In the genomic region with DNA sequence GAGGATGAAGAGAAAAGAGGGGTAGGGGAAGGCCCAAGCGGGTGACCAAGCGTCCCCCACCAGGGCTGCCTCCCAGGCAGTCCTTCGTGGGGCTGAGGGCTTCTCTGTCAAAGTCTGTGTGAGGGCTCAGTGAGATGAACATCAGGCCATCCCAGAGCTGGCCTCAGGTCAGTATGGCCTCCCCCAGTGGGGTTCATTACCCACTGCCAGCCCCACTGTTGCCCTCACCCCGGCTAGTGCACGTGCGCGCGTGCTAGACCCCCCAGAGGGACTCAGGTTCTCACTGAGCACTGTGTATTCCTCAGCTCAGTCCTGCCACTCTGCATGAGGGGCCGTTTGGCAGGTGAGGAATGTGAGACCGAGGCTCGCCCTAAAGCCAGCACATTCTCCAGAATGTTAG, we compare ENCODE assay signal across 28 cellular contexts. TPM values are rescaled to one million over a fixed set of nuclear protein-coding genes. Genes with fewer than 3 reads are reported as not detected.
"Had no signal": no experiment of that assay in that cellular context is flagged by ENCODE, and none has a peak within 500 bp of the region (broad histone marks: within the 10 kb centered on the region; RNA-seq: fewer than 3 reads in every experiment).

No MANE protein-coding gene starts in this region.

- H3K27me3 ChIP-seq: body of pancreas, cardiac muscle cell, right lobe of liver, vagina had no signal

- H3K36me3 ChIP-seq: cardiac muscle cell, left ventricle myocardium inferior, neutrophil, right lobe of liver, transverse colon, vagina had no signal

- H3K4me3 ChIP-seq: body of pancreas, cardiac muscle cell, heart right ventricle, left ventricle myocardium inferior, right lobe of liver, transverse colon, vagina had no signal

- H3K9me3 ChIP-seq: body of pancreas, heart right ventricle, left ventricle myocardium inferior, neutrophil, right lobe of liver, transverse colon, vagina had no signal

- H3K4me1 ChIP-seq: parathyroid adenoma had no signal

- H3K27ac ChIP-seq: body of pancreas, cardiac muscle cell, heart right ventricle, left ventricle myocardium inferior, neutrophil, parathyroid adenoma, right lobe of liver, transverse colon, vagina had no signal

- DNase-seq: activated CD4-positive, alpha-beta T cell treated with anti-CD3 and anti-CD28 coated beads for 4 hours; activated CD4-positive, alpha-beta T cell treated with anti-CD3 and anti-CD28 coated beads, Interleukin-2, amount 50 U/mL, for 48 hours; activated CD4-positive, CD25-positive, alpha-beta regulatory T cell; activated CD8-positive, alpha-beta memory T cell treated with anti-CD3 and anti-CD28 coated beads, Interleukin-2, amount 50 U/mL, for 48 hours; activated naive CD4-positive, alpha-beta T cell treated with anti-CD3 and anti-CD28 coated beads, Interleukin-2, amount 50 U/mL, for 16 hours; activated T-cell treated with anti-CD3 and anti-CD28 coated beads, Interleukin-2, amount 50 U/mL, for 4 hours; anterior cingulate cortex; body of pancreas; effector CD4-positive, alpha-beta T cell; heart right ventricle; immature natural killer cell; left ventricle myocardium inferior; right lobe of liver; small intestine; stimulated activated CD4-positive, alpha-beta T cell treated with anti-CD3 and anti-CD28 coated beads, Interleukin-15, amount 100 ng/mL, for 24 hours; stimulated activated CD8-positive, alpha-beta memory T cell treated with anti-CD3 and anti-CD28 coated beads, Interleukin-4, amount 100 ng/mL, for 48 hours; stimulated activated naive B cell treated with anti-CD40 and anti-IgM and Interleukin-4, amounts not matched to agents 10 μg/mL and 1 μg/mL and 100 μg/mL, for 72 hours; T-helper 17 cell; transverse colon had no signal

- H3K9ac ChIP-seq: parathyroid adenoma had no signal

- ATAC-seq: activated T-cell treated with anti-CD3 and anti-CD28 coated beads, Interleukin-2, amount 50 U/mL, for 4 hours; body of pancreas; heart right ventricle; natural killer cell treated with Interleukin-12 subunit alpha and Interleukin-12 subunit beta and Interleukin-15 and Interleukin-18, amount 100 ng/mL, for 72 hours; right lobe of liver; stimulated activated naive B cell treated with anti-CD40 and anti-IgM and Interleukin-4, amounts not matched to agents 10 μg/mL and 1 μg/mL and 100 μg/mL, for 72 hours; T-helper 17 cell had no signal

RNA-seq across cellular contexts. Expression of a gene that starts 3.3 kb away (rescaled TPM):
- total RNA-seq: T-helper 17 cell had no signal

RNA-seq across cellular contexts. Expression of a gene that starts 16.2 kb away (rescaled TPM):
- total RNA-seq: activated CD8-positive, alpha-beta memory T cell treated with anti-CD3 and anti-CD28 coated beads for 36 hours; activated T-cell treated with anti-CD3 and anti-CD28 coated beads, Interleukin-2, amount 50 U/mL, for 4 hours; activated T-helper 2 cell treated with anti-CD3 and anti-CD28 coated beads, Interferon-gamma antibody, Interleukin-2, Interleukin-4, amounts not matched to agents 10 μg/mL and 5 μg/mL and 100 μg/mL, durations not matched to agents 14 hours and 24 hours and 36 hours; body of pancreas; epithelial cell of proximal tubule; fibroblast of villous mesenchyme; natural killer cell treated with Interleukin-12 subunit alpha and Interleukin-12 subunit beta and Interleukin-15 and Interleukin-18, amount 100 ng/mL, for 72 hours; right lobe of liver; T-helper 17 cell; transverse colon; vagina had no signal
- polyA plus RNA-seq: immature natural killer cell had no signal
